In genomic region chr2:25273985-25274550, GRCh38 we compare ENCODE assay signal across 10 cellular contexts.
DNase-seq lines count a peak whose midpoint lies in the region; ATAC-seq and TF ChIP-seq lines count a peak whose summit lies in the region.
"Had no signal": no experiment of that assay in that cellular context is flagged by ENCODE, and none has a peak within 500 bp of the region (broad histone marks: within the 10 kb centered on the region; RNA-seq: fewer than 3 reads in every experiment).

No MANE protein-coding gene starts in this region.

- intact Hi-C loops in A673 (cut with micrococcal nuclease; ENCODE audit: unreplicated experiment) = no loop called here

- H3K36me3 ChIP-seq in A673 (ENCODE audit: insufficient read depth, low read length, poor library complexity, severe bottlenecking) (peaks cover 17% of the 10 kb centered on the region), Loucy (ENCODE audit: insufficient read depth, low read length) (peaks cover 5% of the 10 kb centered on the region; the same call in 1 of the 2 replicates), Karpas-422 (ENCODE audit: insufficient read depth, low read length) (no peaks in the 10 kb centered on the region), SJCRH30 (peaks cover 51% of the 10 kb centered on the region)

- H3K27ac Mint-ChIP-seq in chondrocyte (ENCODE audit: unreplicated experiment) (peak overlapping the region; percentile 32), nephron (peak overlapping the region in 2 of 3 experiments; percentile 31 to 45)

- H3K9ac ChIP-seq in Loucy (ENCODE audit: low read depth, low read length, poor library complexity, severe bottlenecking) (peak overlapping the region; percentile 78), Karpas-422 (ENCODE audit: low read length) (no peak overlapping the region)
- H3K9ac ChIP-seq: GM23248 had no signal

- H3K4me3 ChIP-seq in A673 (ENCODE audit: low read depth, low read length, poor library complexity, severe bottlenecking) = no peak overlapping the region
- H3K4me3 ChIP-seq in Loucy (ENCODE audit: low read length, poor library complexity, severe bottlenecking) = peak overlapping the region; percentile 37
- no peak overlapping the region for H3K4me3 ChIP-seq in Karpas-422 (ENCODE audit: low read length)
- no peak overlapping the region for H3K4me3 ChIP-seq in SJCRH30
- H3K4me3 ChIP-seq: GM23248, mucosa of descending colon had no signal

- peak overlapping the region; percentile 30 for H3K27ac ChIP-seq in A673 (ENCODE audit: low read depth, low read length, poor library complexity, severe bottlenecking)
- no peak overlapping the region for H3K27ac ChIP-seq in Karpas-422 (ENCODE audit: low read length)
- no peak overlapping the region for H3K27ac ChIP-seq in SJCRH30
- H3K27ac ChIP-seq: GM23248 had no signal

- no peak for ATAC-seq in GM19397 (IDR thresholded peaks at IDR 0.05; ENCODE audit: unreplicated experiment)

- H3K4me3 Mint-ChIP-seq in chondrocyte (ENCODE audit: unreplicated experiment) (no peak overlapping the region), nephron (no peak overlapping the region)

- H3K27me3 ChIP-seq in A673 (replicated peaks; ENCODE audit: insufficient read depth, low read depth, low read length, poor library complexity) = no peaks in the 10 kb centered on the region
- H3K27me3 ChIP-seq in Loucy (ENCODE audit: insufficient read depth, low read length, poor library complexity, severe bottlenecking) = no peaks in the 10 kb centered on the region
- no peaks in the 10 kb centered on the region for H3K27me3 ChIP-seq in Karpas-422 (ENCODE audit: low read length)
- no peaks in the 10 kb centered on the region for H3K27me3 ChIP-seq in SJCRH30

- no peak for TF ChIP-seq CTCF in A673 (conservative IDR thresholded peaks at IDR 0.05; ENCODE audit: low read depth, low read length)
- no peak for TF ChIP-seq CTCF in Loucy (conservative IDR thresholded peaks at IDR 0.05; ENCODE audit: low read length)
- TF ChIP-seq CTCF in chondrocyte (IDR thresholded peaks at IDR 0.05) = no peak
- no peak for TF ChIP-seq CTCF in nephron (IDR thresholded peaks at IDR 0.05; ENCODE audit: unreplicated experiment in 3 of 3)

- H3K36me3 Mint-ChIP-seq in chondrocyte (ENCODE audit: low read depth) = peaks cover 22% of the 10 kb centered on the region
- peaks cover 51% of the 10 kb centered on the region for H3K36me3 Mint-ChIP-seq in nephron (ENCODE audit: low read depth)

- no peaks in the 10 kb centered on the region for H3K79me2 ChIP-seq in Loucy (ENCODE audit: insufficient read depth, low read length)
- no peaks in the 10 kb centered on the region for H3K79me2 ChIP-seq in Karpas-422 (ENCODE audit: low read length)

- no peak for DNase-seq in A673 (ENCODE audit: low spot score)
- no peak for DNase-seq in chondrocyte (ENCODE audit: low spot score)
- no peak for DNase-seq in Karpas-422
- DNase-seq in NCI-H2029 treated with DMSO at 0.1 percent for 48 hours (lab: John Stamatoyannopoulos, UW) = no peak
- DNase-seq in SJCRH30 = no peak
- DNase-seq: GM23248 had no signal

- CTCF ChIA-PET in A673 (lab: Charles Lee) = no interaction called here

- no peaks in the 10 kb centered on the region for H3K9me3 ChIP-seq in A673 (ENCODE audit: low read depth, low read length, poor library complexity, severe bottlenecking)
- no peaks in the 10 kb centered on the region for H3K9me3 ChIP-seq in Loucy (ENCODE audit: insufficient read depth, low read depth, low read length)
- H3K9me3 ChIP-seq in Karpas-422 (ENCODE audit: low read length) = no peaks in the 10 kb centered on the region
- H3K9me3 ChIP-seq in SJCRH30 (replicated peaks) = no peaks in the 10 kb centered on the region
- H3K9me3 ChIP-seq: mucosa of descending colon had no signal

- H4K20me1 ChIP-seq in Loucy (ENCODE audit: insufficient read depth, low read length, poor library complexity, severe bottlenecking) = no peaks in the 10 kb centered on the region
- H4K20me1 ChIP-seq in Karpas-422 (ENCODE audit: insufficient read depth, low read depth, low read length) = no peaks in the 10 kb centered on the region

- H3K4me1 Mint-ChIP-seq in chondrocyte (ENCODE audit: low read depth) = no peaks in the 10 kb centered on the region
- peaks cover 40% of the 10 kb centered on the region for H3K4me1 Mint-ChIP-seq in nephron

- no peaks in the 10 kb centered on the region for H3K27me3 Mint-ChIP-seq in chondrocyte (ENCODE audit: low read depth)
- H3K27me3 Mint-ChIP-seq in nephron (ENCODE audit: low read depth) = no peaks in the 10 kb centered on the region

- H3F3A ChIP-seq in Loucy (ENCODE audit: low read depth) = no peaks in the 10 kb centered on the region

- POLR2A ChIA-PET in A673 (lab: Charles Lee; ENCODE audit: low non-redundant PET) = no interaction called here

- H3K9me3 Mint-ChIP-seq in chondrocyte (ENCODE audit: low read depth) (no peaks in the 10 kb centered on the region), nephron (no peaks in the 10 kb centered on the region)

- peaks cover 17% of the 10 kb centered on the region for H3K4me1 ChIP-seq in A673 (ENCODE audit: insufficient read depth, low read length, poor library complexity, severe bottlenecking)
- peaks cover 31% of the 10 kb centered on the region for H3K4me1 ChIP-seq in Loucy (ENCODE audit: insufficient read depth, low read length, poor library complexity, severe bottlenecking)
- peaks cover 1% of the 10 kb centered on the region for H3K4me1 ChIP-seq in Karpas-422 (ENCODE audit: low read length)
- peaks cover 16% of the 10 kb centered on the region for H3K4me1 ChIP-seq in SJCRH30

- no TSS peak for BruUV-seq in A673 (replicated peaks; lab: Mats Ljungman, UMichigan)

- H2AFZ ChIP-seq in Loucy (ENCODE audit: low read length) = no peak overlapping the region
- H2AFZ ChIP-seq in Karpas-422 (ENCODE audit: low read length) = no peak overlapping the region
- H2AFZ ChIP-seq: GM23248 had no signal

- H3K9me2 ChIP-seq in Loucy (replicated peaks; ENCODE audit: low read depth, low read length) = no peaks in the 10 kb centered on the region
- H3K9me2 ChIP-seq in Karpas-422 (replicated peaks; ENCODE audit: insufficient read depth, low read length) = no peaks in the 10 kb centered on the region

- H3K4me2 ChIP-seq in Loucy (ENCODE audit: low read depth, low read length, poor library complexity, severe bottlenecking) = peak overlapping the region; percentile 60
- H3K4me2 ChIP-seq in Karpas-422 (ENCODE audit: low read depth, low read length, poor library complexity, severe bottlenecking) = no peak overlapping the region
